ENCODE assay signal across 30 cellular contexts in genomic region chr1:17346046-17346789, GRCh38. TPM values are rescaled to one million over a fixed set of nuclear protein-coding genes. Genes with fewer than 3 reads are reported as not detected.
"Had no signal": no experiment of that assay in that cellular context is flagged by ENCODE, and none has a peak within 500 bp of the region (broad histone marks: within the 10 kb centered on the region; RNA-seq: fewer than 3 reads in every experiment).

No MANE protein-coding gene starts in this region.

- H3K27ac ChIP-seq: KMS-11, Peyer's patch, SJSA1, SK-N-MC had no signal

- H3K9me3 ChIP-seq: Peyer's patch, SJSA1 had no signal

- H3K4me1 ChIP-seq: Peyer's patch, SJSA1 had no signal

- DNase-seq: MV-4-11, NCI-H1048, NCI-H1105, NCI-H1417 treated with DMSO at 0.1 percent for 48 hours, NCI-H146, NCI-H1694 treated with DMSO at 0.1 percent for 48 hours, NCI-H1930, NCI-H2081, NCI-H2107, NCI-H2227 treated with DMSO at 0.1 percent for 48 hours, NCI-H524, NCI-H69, NCI-H774, OCI-M1, Peyer's patch, Right ventricle myocardium superior, SIG-M5 had no signal

- H3K27me3 ChIP-seq: Peyer's patch, SJSA1 had no signal

- ATAC-seq: HepG2, K562 had no signal

- H3K27ac Mint-ChIP-seq: IgD-negative memory B cell had no signal

- H3K4me2 ChIP-seq: KMS-11 had no signal

- H3K4me3 Mint-ChIP-seq: IgD-negative memory B cell had no signal

- H3K9ac ChIP-seq: KMS-11 had no signal

- H3K4me3 ChIP-seq: K562, PC-9, Peyer's patch, SJSA1, SK-N-MC had no signal

- H3K36me3 ChIP-seq: Peyer's patch, SJSA1 had no signal

- H2AFZ ChIP-seq: PC-9 had no signal

- FAIRE-seq: HepG2, K562 had no signal

RNA-seq across cellular contexts. Expression of gene PADI6, which starts 25.8 kb away (rescaled TPM):
- total RNA-seq: HepG2; HT1080; K562; LHCN-M2; MCF 10A; NCI-H460; Peyer's patch; Right ventricle myocardium superior; RPMI7951; SJSA1; T-helper 1 cell treated with Interleukin-12 subunit alpha and Interleukin-12 subunit beta and Interleukin-4 antibody, amounts not matched to agents 30 ng/mL and 1 ng/mL, for 36 hours had no signal
- polyA plus RNA-seq: HepG2, IgD-negative memory B cell, K562 had no signal

RNA-seq across cellular contexts. Expression of gene PADI4, which starts 38.2 kb away (rescaled TPM):
- total RNA-seq: LHCN-M2, NCI-H460, Peyer's patch, SJSA1 had no signal
